Comparison of ENCODE assay signal across 8 cellular contexts in the genomic region with DNA sequence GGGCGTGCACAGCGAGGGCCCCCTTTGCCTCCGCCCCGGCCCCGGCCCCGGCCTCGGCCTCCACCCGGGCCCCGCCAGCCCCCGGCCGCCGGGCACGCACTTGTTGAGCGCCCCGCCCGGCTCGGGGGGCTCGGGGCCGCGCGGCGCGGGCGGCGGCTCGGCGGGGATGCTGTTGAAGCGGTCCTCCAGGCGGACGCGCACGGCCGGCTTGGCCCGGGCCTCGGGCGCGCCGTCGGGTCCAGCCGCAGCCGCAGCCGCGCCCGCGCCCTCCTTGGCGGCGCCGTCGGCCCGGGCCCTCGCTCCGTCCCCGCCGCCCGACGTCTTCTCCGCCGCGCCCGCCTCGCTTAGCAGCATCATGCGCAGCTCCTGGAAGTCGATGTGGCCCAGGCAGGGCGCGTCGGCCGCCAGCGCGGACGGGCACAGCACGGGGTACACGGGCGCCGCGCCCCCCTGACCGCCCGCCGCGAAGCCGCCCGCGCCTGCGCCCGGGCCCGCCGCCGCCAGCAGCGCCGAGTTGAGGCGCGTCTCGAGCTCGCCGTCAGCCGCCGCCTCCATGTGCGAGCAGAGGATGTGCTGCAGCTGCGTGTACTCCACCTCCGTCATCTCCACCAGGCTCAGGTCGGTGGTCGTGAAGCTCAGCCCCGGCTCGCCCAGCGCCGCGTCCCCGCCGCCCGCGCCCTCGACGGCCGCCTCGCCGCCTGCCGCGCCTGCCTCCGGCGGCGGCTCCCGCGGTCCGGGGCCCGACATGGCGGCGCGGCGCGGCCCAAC. TPM values are rescaled to one million over a fixed set of nuclear protein-coding genes. Genes with fewer than 3 reads are reported as not detected.
DNase-seq lines count a peak whose midpoint lies in the region; ATAC-seq and TF ChIP-seq lines count a peak whose summit lies in the region.

No MANE protein-coding gene starts in this region.

- H3K4me3 ChIP-seq in WI38 (ENCODE audit: low read depth, low read length), result peak overlapping the region; percentile 60
- peak overlapping the region; percentile 62 for H3K4me3 ChIP-seq in neural cell (ENCODE audit: low read length)

- no peaks in the 10 kb centered on the region for H3K9me2 ChIP-seq in neural cell (ENCODE audit: insufficient read depth, low read length)

- no peak overlapping the region for H2AFZ ChIP-seq in neural cell (ENCODE audit: low read depth, low read length)

- H3K36me3 ChIP-seq in neural cell (ENCODE audit: insufficient read depth, low read length), result no peaks in the 10 kb centered on the region

- no peaks in the 10 kb centered on the region for H3K79me2 ChIP-seq in neural cell (replicated peaks; ENCODE audit: insufficient read depth, low read length)

- no peaks in the 10 kb centered on the region for H3K9me3 ChIP-seq in neural cell (ENCODE audit: low read length)

- no peaks in the 10 kb centered on the region for H3K27me3 Mint-ChIP-seq in effector memory CD8-positive, alpha-beta T cell

- no peak for TF ChIP-seq RAD21 in neural cell (conservative IDR thresholded peaks at IDR 0.05)

- peak overlapping the region; percentile 36 for H3K9ac ChIP-seq in neural cell (ENCODE audit: low read length)

- peaks cover 10% of the 10 kb centered on the region for H3K27me3 ChIP-seq in neural cell (ENCODE audit: insufficient read depth, low read depth, low read length)

- H3K4me3 Mint-ChIP-seq in effector memory CD8-positive, alpha-beta T cell, result no peak overlapping the region

- peaks cover 9 to 14% of the 10 kb centered on the region in 2 donors for H3K4me1 Mint-ChIP-seq in effector memory CD8-positive, alpha-beta T cell (ENCODE audit: low read depth in 2 of 2)

- ATAC-seq in GM19043 (IDR thresholded peaks at IDR 0.05; ENCODE audit: low read depth, unreplicated experiment) (peak; percentile 37), HG03354 (IDR thresholded peaks at IDR 0.05; ENCODE audit: poor library complexity, severe bottlenecking, unreplicated experiment) (peak; percentile 33), GM18870 (IDR thresholded peaks at IDR 0.05; ENCODE audit: unreplicated experiment) (no peak)
- ATAC-seq in effector memory CD8-positive, alpha-beta T cell (replicated peaks), result peak; percentile 55

- TF ChIP-seq EP300 in neural cell (conservative IDR thresholded peaks at IDR 0.05; ENCODE audit: poor library complexity, severe bottlenecking), result no peak

- no peak overlapping the region for H3K27ac Mint-ChIP-seq in effector memory CD8-positive, alpha-beta T cell

- H4K20me1 ChIP-seq in neural cell (ENCODE audit: insufficient read depth), result no peaks in the 10 kb centered on the region

- peak; percentile 26 for DNase-seq in AG08395 (ENCODE audit: low spot score)
- peak; percentile 29 to 50 (median 49) for DNase-seq in effector memory CD8-positive, alpha-beta T cell
- DNase-seq in cortex of kidney (lab: John Stamatoyannopoulos, UW), result no peak

- no peaks in the 10 kb centered on the region for H3F3A ChIP-seq in neural cell (ENCODE audit: insufficient read depth, low read length, poor library complexity, severe bottlenecking)

- no peaks in the 10 kb centered on the region for H3K9me3 Mint-ChIP-seq in effector memory CD8-positive, alpha-beta T cell

- peaks cover 17% of the 10 kb centered on the region for H3K36me3 Mint-ChIP-seq in effector memory CD8-positive, alpha-beta T cell (ENCODE audit: insufficient read depth)

- H3K4me2 ChIP-seq in neural cell (ENCODE audit: low read length), result no peak overlapping the region

- TF ChIP-seq CTCF in WI38 (IDR thresholded peaks at IDR 0.05; ENCODE audit: low read depth, low read length) (no peak), neural cell (IDR thresholded peaks at IDR 0.05; ENCODE audit: poor library complexity, severe bottlenecking) (no peak)

- no peak overlapping the region for H3K27ac ChIP-seq in neural cell (ENCODE audit: low read length)

TF ChIP-seq in neural cell, 6 proteins besides CTCF, POLR2A, EP300 and RAD21:
- no peak for TF ChIP-seq EZH2 (IDR thresholded peaks at IDR 0.05; ENCODE audit: borderline replicate concordance, insufficient read depth, low read length, poor library complexity, severe bottlenecking)
- no peak for TF ChIP-seq SMC3 (conservative IDR thresholded peaks at IDR 0.05; ENCODE audit: poor library complexity)
- TF ChIP-seq TAF1 (IDR thresholded peaks at IDR 0.05; ENCODE audit: low read depth), result no peak
- TF ChIP-seq POLR2AphosphoS5 (IDR thresholded peaks at IDR 0.05), result no peak
- TF ChIP-seq, protein P1, sequence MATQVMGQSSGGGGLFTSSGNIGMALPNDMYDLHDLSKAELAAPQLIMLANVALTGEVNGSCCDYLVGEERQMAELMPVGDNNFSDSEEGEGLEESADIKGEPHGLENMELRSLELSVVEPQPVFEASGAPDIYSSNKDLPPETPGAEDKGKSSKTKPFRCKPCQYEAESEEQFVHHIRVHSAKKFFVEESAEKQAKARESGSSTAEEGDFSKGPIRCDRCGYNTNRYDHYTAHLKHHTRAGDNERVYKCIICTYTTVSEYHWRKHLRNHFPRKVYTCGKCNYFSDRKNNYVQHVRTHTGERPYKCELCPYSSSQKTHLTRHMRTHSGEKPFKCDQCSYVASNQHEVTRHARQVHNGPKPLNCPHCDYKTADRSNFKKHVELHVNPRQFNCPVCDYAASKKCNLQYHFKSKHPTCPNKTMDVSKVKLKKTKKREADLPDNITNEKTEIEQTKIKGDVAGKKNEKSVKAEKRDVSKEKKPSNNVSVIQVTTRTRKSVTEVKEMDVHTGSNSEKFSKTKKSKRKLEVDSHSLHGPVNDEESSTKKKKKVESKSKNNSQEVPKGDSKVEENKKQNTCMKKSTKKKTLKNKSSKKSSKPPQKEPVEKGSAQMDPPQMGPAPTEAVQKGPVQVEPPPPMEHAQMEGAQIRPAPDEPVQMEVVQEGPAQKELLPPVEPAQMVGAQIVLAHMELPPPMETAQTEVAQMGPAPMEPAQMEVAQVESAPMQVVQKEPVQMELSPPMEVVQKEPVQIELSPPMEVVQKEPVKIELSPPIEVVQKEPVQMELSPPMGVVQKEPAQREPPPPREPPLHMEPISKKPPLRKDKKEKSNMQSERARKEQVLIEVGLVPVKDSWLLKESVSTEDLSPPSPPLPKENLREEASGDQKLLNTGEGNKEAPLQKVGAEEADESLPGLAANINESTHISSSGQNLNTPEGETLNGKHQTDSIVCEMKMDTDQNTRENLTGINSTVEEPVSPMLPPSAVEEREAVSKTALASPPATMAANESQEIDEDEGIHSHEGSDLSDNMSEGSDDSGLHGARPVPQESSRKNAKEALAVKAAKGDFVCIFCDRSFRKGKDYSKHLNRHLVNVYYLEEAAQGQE (IDR thresholded peaks at IDR 0.05; ENCODE audit: borderline replicate concordance), result no peak
- peak; percentile 47 for TF ChIP-seq MXI1 (conservative IDR thresholded peaks at IDR 0.05; ENCODE audit: poor library complexity, severe bottlenecking)

RNA-seq across cellular contexts. Expression of a gene that starts 0.5 kb away (rescaled TPM):
- polyA plus RNA-seq in neural cell, result 9.1 and 9.8 TPM in 2 replicates
- 7.2 and 9.3 TPM in 2 replicates for polyA minus RNA-seq in neural cell

RNA-seq across cellular contexts. Expression of a gene that starts 44.3 kb away (rescaled TPM):
- 1.0 and 3.1 TPM in 2 replicates for polyA plus RNA-seq in neural cell
- polyA minus RNA-seq in neural cell, result 0.58 TPM in 1 of 2 replicates, not detected in the other

RNA-seq across cellular contexts. Expression of a gene that starts 56.5 kb away (rescaled TPM):
- polyA plus RNA-seq in neural cell, result 15.6 and 23.3 TPM in 2 replicates
- polyA minus RNA-seq in neural cell, result 22.3 and 26.5 TPM in 2 replicates
